28 cellular contexts compared by ENCODE assay signal in genomic region chr13:40553356-40553755, GRCh38.
DNase-seq lines count a peak whose midpoint lies in the region; ATAC-seq, FAIRE-seq and TF ChIP-seq lines count a peak whose summit lies in the region.
"Had no signal": no experiment of that assay in that cellular context is flagged by ENCODE, and none has a peak within 500 bp of the region (broad histone marks: within the 10 kb centered on the region; RNA-seq: fewer than 3 reads in every experiment).

No MANE protein-coding gene starts in this region.

- no peak overlapping the region for H4K91ac ChIP-seq in H1 (replicated peaks; ENCODE audit: insufficient read length, low read length)

- peaks cover 72% of the 10 kb centered on the region for H3K4me1 Mint-ChIP-seq in activated T-cell treated with anti-CD3 and anti-CD28 coated beads, Interleukin-2, amount 50 U/mL, for 24 hours (ENCODE audit: low read depth)

- H4K20me1 ChIP-seq in H1 (replicated peaks in 1 of 2; ENCODE audit: control insufficient read depth in 1 of 2, insufficient read depth in 2 of 2, low read length in 2 of 2) (peaks cover 6 to 8% of the 10 kb centered on the region in 2 experiments), smooth muscle cell (ENCODE audit: low read depth) (peaks cover 32% of the 10 kb centered on the region)

- TF ChIP-seq CTCF in H1 (IDR thresholded peaks at IDR 0.05; ENCODE audit: control extremely low read depth in 1 of 3, insufficient read depth in 1 of 3, low read depth in 1 of 3, low read length in 3 of 3) (no peak), smooth muscle cell (IDR thresholded peaks at IDR 0.05; ENCODE audit: borderline replicate concordance, insufficient read depth, poor library complexity, severe bottlenecking) (no peak)

- H3K36me3 ChIP-seq in H1 (ENCODE audit: control insufficient read depth in 2 of 4, insufficient read depth in 4 of 4, low read length in 3 of 4) (peaks cover 0 to 8% (median 3%) of the 10 kb centered on the region in 4 experiments; a peak in 4 of 8 replicates), smooth muscle cell (ENCODE audit: low read depth) (no peaks in the 10 kb centered on the region)
- H3K36me3 ChIP-seq: adrenal gland, brain microvascular endothelial cell, HAP-1, ovary had no signal

- no peak overlapping the region for H2BK20ac ChIP-seq in H1 (ENCODE audit: low read length)

- H4K5ac ChIP-seq in H1 (ENCODE audit: insufficient read length, low read depth, low read length) = no peak overlapping the region

- no peak for TF ChIP-seq EP300 in H1 (IDR thresholded peaks at IDR 0.05; ENCODE audit: borderline replicate concordance in 1 of 2, low read depth in 2 of 2, low read length in 2 of 2)

- no peak overlapping the region for H2BK5ac ChIP-seq in H1 (ENCODE audit: low read depth, low read length)

- POLR2A ChIA-PET in H1 (lab: Charles Lee; ENCODE audit: partially characterized antibody) = interaction anchor here (0.5 to 0.8 kb wide), 2 partner anchors 9 to 592 kb away, joined by 4 read pairs; no protein-coding TSS in a partner anchor

- H3K9ac ChIP-seq in H1 (replicated peaks in 1 of 4; ENCODE audit: extremely low read depth in 1 of 4, low read depth in 3 of 4, low read length in 3 of 4) (no peak overlapping the region), smooth muscle cell (ENCODE audit: low read depth) (no peak overlapping the region)

- H3K23ac ChIP-seq in H1 (ENCODE audit: insufficient read length) = no peak overlapping the region

- H3K9me3 Mint-ChIP-seq in activated T-cell treated with anti-CD3 and anti-CD28 coated beads, Interleukin-2, amount 50 U/mL, for 24 hours = no peaks in the 10 kb centered on the region
- H3K9me3 Mint-ChIP-seq: stimulated activated naive CD8-positive, alpha-beta T cell treated with anti-CD3 and anti-CD28 coated beads, Interleukin-15, Interleukin-2, amounts not matched to agents 100 ng/mL and 50 ng/mL, for 24 hours had no signal

- H3K9me3 ChIP-seq in H1 (ENCODE audit: insufficient read depth in 2 of 2, low read depth in 1 of 2, low read length in 1 of 2) = no peaks in the 10 kb centered on the region
- H3K9me3 ChIP-seq in smooth muscle cell (replicated peaks; ENCODE audit: low read depth) = no peaks in the 10 kb centered on the region
- H3K9me3 ChIP-seq: A549, adrenal gland, HAP-1, ovary, testis had no signal

- DNase-seq in activated T-cell treated with anti-CD3 and anti-CD28 coated beads, Interleukin-2, amount 50 U/mL, for 24 hours = no peak
- no peak for DNase-seq in activated T-cell treated with anti-CD3 and anti-CD28 coated beads, Interleukin-2, amount 50 U/mL, for 48 hours
- DNase-seq in NCI-H446 treated with DMSO at 0.1 percent for 48 hours (lab: John Stamatoyannopoulos, UW) (peak; percentile 49), H1 (ENCODE audit: low read depth in 1 of 2, low spot score in 2 of 2) (no peak), smooth muscle cell (lab: John Stamatoyannopoulos, UW; ENCODE audit: unreplicated experiment) (no peak), COLO668 (lab: John Stamatoyannopoulos, UW; ENCODE audit: unreplicated experiment) (no peak), iPS-NIHi11 (ENCODE audit: low spot score) (no peak)
- DNase-seq: activated CD4-positive, alpha-beta T cell treated with anti-CD3 and anti-CD28 coated beads, Interleukin-2, amount 50 U/mL, for 4 hours; activated CD4-positive, CD25-positive, alpha-beta regulatory T cell; activated CD8-positive, alpha-beta memory T cell treated with anti-CD3 and anti-CD28 coated beads, Interleukin-2, amount 50 U/mL, for 48 hours; activated effector memory CD4-positive, alpha-beta T cell treated with Interleukin-2 at 50 U/mL for 16 hours; adrenal gland; AML-193; brain microvascular endothelial cell; DMS79; GDM1; MM.1S; NCI-H1930; NCI-H524 treated with DMSO at 0.1 percent for 48 hours; OCI-M1; ovary; testis had no signal

- H3K79me2 ChIP-seq in H1 (ENCODE audit: control insufficient read depth in 1 of 2, insufficient read depth in 2 of 2, low read length in 2 of 2) (peaks cover 0 to 51% of the 10 kb centered on the region in 2 experiments; a peak in 3 of 4 replicates), smooth muscle cell (ENCODE audit: low read depth) (peaks cover 11% of the 10 kb centered on the region)

- no peak overlapping the region for H2AK5ac ChIP-seq in H1 (ENCODE audit: low read depth, low read length)

- TF ChIP-seq RAD21 in H1 (IDR thresholded peaks at IDR 0.05 in 1 of 2, conservative IDR thresholded peaks at IDR 0.05 in 1 of 2; ENCODE audit: low read depth in 2 of 2, low read length in 2 of 2) = no peak

- peaks cover 4% of the 10 kb centered on the region; the same call in 1 of the 2 replicates for H3K79me1 ChIP-seq in H1 (ENCODE audit: low read depth, low read length)

- no peak overlapping the region for H3K4me3 Mint-ChIP-seq in activated T-cell treated with anti-CD3 and anti-CD28 coated beads, Interleukin-2, amount 50 U/mL, for 24 hours
- H3K4me3 Mint-ChIP-seq: stimulated activated naive CD8-positive, alpha-beta T cell treated with anti-CD3 and anti-CD28 coated beads, Interleukin-15, Interleukin-2, amounts not matched to agents 100 ng/mL and 50 ng/mL, for 24 hours had no signal

- H3K4me2 ChIP-seq in H1 (ENCODE audit: insufficient read depth in 1 of 2, low read depth in 2 of 2, low read length in 2 of 2) = no peak overlapping the region
- H3K4me2 ChIP-seq in smooth muscle cell = no peak overlapping the region
- H3K4me2 ChIP-seq: A549 had no signal

- H3K27ac Mint-ChIP-seq in activated T-cell treated with anti-CD3 and anti-CD28 coated beads, Interleukin-2, amount 50 U/mL, for 24 hours = peak overlapping the region; percentile 23

- peaks cover 48% of the 10 kb centered on the region for H3K36me3 Mint-ChIP-seq in activated T-cell treated with anti-CD3 and anti-CD28 coated beads, Interleukin-2, amount 50 U/mL, for 24 hours (ENCODE audit: low read depth)

- H2AFZ ChIP-seq in H1 (ENCODE audit: low read length) = no peak overlapping the region
- H2AFZ ChIP-seq in smooth muscle cell (ENCODE audit: low read depth) = no peak overlapping the region

- H3K4ac ChIP-seq in H1 (replicated peaks; ENCODE audit: insufficient read length, low read depth, low read length) = no peak overlapping the region

- no peak overlapping the region for H2BK120ac ChIP-seq in H1 (replicated peaks; ENCODE audit: low read depth, low read length)

- H4K8ac ChIP-seq in H1 (ENCODE audit: extremely low read depth, insufficient read depth, low read length) = no peak overlapping the region

- H3K27me3 ChIP-seq in H1 (replicated peaks in 1 of 4; ENCODE audit: control insufficient read depth in 3 of 4, extremely low read depth in 1 of 4, insufficient read depth in 3 of 4, low read length in 3 of 4) = no peaks in the 10 kb centered on the region
- no peaks in the 10 kb centered on the region for H3K27me3 ChIP-seq in smooth muscle cell (ENCODE audit: low read depth)
- H3K27me3 ChIP-seq: adrenal gland, brain microvascular endothelial cell, ovary, testis had no signal

- FAIRE-seq in H1 (lab: Jason Lieb, UNC) = no peak
- FAIRE-seq: A549, TTC549 had no signal

- TF ChIP-seq POLR2A in H1 (IDR thresholded peaks at IDR 0.05; ENCODE audit: control extremely low read depth in 1 of 2, low read depth in 2 of 2, low read length in 2 of 2) = no peak

- H3K27ac ChIP-seq in H1 (ENCODE audit: low read depth, low read length) (no peak overlapping the region), smooth muscle cell (ENCODE audit: low read depth) (peak overlapping the region; percentile 43)
- H3K27ac ChIP-seq: A549, adrenal gland, brain microvascular endothelial cell, epithelial cell of prostate, testis had no signal

- 92% methylated on average over 3 of the region's 3 CpGs; no CpG with 5 or more reads in 1 of the 2 experiments for WGBS in H1 (ENCODE audit: extremely low coverage in 1 of 2, insufficient coverage in 1 of 2, insufficient read length in 1 of 2, insufficient replicate concordance in 2 of 2, low coverage in 1 of 2, low lambda C conversion rate in 2 of 2, missing lambda C conversion rate in 1 of 2), 2 experiments
- WGBS in smooth muscle cell (ENCODE audit: low lambda C conversion rate) = 83% methylated on average over 3 of the region's 3 CpGs

- no peak overlapping the region for H3K18ac ChIP-seq in H1 (ENCODE audit: extremely low read depth, low read length)

- H3K4me1 ChIP-seq in H1 (replicated peaks in 1 of 4; ENCODE audit: control insufficient read depth in 3 of 4, insufficient read depth in 4 of 4, low read length in 3 of 4) (peaks cover 0 to 6% (median 0%) of the 10 kb centered on the region in 4 experiments; a peak in 2 of 7 replicates), smooth muscle cell (ENCODE audit: low read depth) (no peaks in the 10 kb centered on the region)
- H3K4me1 ChIP-seq: A549, testis had no signal

- H3K4me3 ChIP-seq in H1 (ENCODE audit: extremely low read depth in 1 of 4, insufficient read depth in 2 of 4, low read depth in 3 of 4, low read length in 4 of 4) (no peak overlapping the region), smooth muscle cell (no peak overlapping the region)
- H3K4me3 ChIP-seq: A549, adrenal gland, HAP-1, ovary, testis had no signal

- no peak overlapping the region for H2BK12ac ChIP-seq in H1 (ENCODE audit: low read depth, low read length)

- H3K14ac ChIP-seq in H1 (ENCODE audit: insufficient read length) = no peak overlapping the region

- H3K56ac ChIP-seq in H1 (replicated peaks; ENCODE audit: insufficient read length, low read depth, low read length) = no peak overlapping the region

- H3K27me3 Mint-ChIP-seq in activated T-cell treated with anti-CD3 and anti-CD28 coated beads, Interleukin-2, amount 50 U/mL, for 24 hours = no peaks in the 10 kb centered on the region
- H3K27me3 Mint-ChIP-seq: stimulated activated naive CD8-positive, alpha-beta T cell treated with anti-CD3 and anti-CD28 coated beads, Interleukin-15, Interleukin-2, amounts not matched to agents 100 ng/mL and 50 ng/mL, for 24 hours had no signal

- ATAC-seq in HG03442 (IDR thresholded peaks at IDR 0.05; ENCODE audit: unreplicated experiment) = no peak
- ATAC-seq: A549 had no signal

- CTCF ChIA-PET in H1 (lab: Charles Lee; ENCODE audit: partially characterized antibody) = interaction anchor here (0.6 to 1.3 kb wide), 2 partner anchors 115 to 637 kb away, joined by 3 to 4 read pairs; no protein-coding TSS in a partner anchor

- no peak overlapping the region for H2BK15ac ChIP-seq in H1 (ENCODE audit: low read length)

- no peaks in the 10 kb centered on the region for H3F3A ChIP-seq in smooth muscle cell (ENCODE audit: low read depth)

- H3K23me2 ChIP-seq in H1 (ENCODE audit: low read depth, low read length) = no peaks in the 10 kb centered on the region

TF ChIP-seq in H1, 55 proteins besides CTCF, POLR2A, EP300 and RAD21:
- TF ChIP-seq POLR2AphosphoS5 (IDR thresholded peaks at IDR 0.05; ENCODE audit: low read depth, low read length) (0 out of 2 replicates have a peak, but pooled peaks have one; percentile 2), E2F6 (IDR thresholded peaks at IDR 0.05) (no peak)
